ENCODE assay signal across 10 cellular contexts in the genomic region with DNA sequence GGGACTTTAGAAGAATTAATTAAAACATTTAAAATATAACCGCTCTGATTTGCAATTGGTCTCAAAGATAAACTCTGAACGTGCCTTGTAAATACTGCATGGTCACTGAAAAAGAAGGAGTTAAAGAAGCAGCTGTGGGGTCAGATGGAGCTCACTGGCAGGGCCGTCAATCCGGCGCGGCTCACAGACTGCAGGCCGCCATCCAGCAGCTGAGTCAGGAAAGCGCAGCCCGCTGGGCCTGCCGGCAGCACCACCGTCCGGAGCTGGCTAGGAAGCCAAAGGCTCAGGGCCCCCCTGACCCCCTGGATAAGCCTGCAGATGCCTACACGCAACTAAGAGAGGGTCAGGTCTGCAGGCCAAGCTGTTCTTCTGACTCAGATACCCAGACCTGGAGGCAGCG. TPM values are rescaled to one million over a fixed set of nuclear protein-coding genes. Genes with fewer than 3 reads are reported as not detected.
A peak's percentile ranks its signal among the peaks of the same experiment; 100 is the strongest.
DNase-seq lines count a peak whose midpoint lies in the region; ATAC-seq lines count a peak whose summit lies in the region.
"Had no signal": no experiment of that assay in that cellular context is flagged by ENCODE, and none has a peak within 500 bp of the region (broad histone marks: within the 10 kb centered on the region; RNA-seq: fewer than 3 reads in every experiment).

No MANE protein-coding gene starts in this region.

- H3K9me3 Mint-ChIP-seq in activated T-cell treated with anti-CD3 and anti-CD28 coated beads, Interleukin-2, amount 50 U/mL, for 4 hours: no peaks in the 10 kb centered on the region
- H3K9me3 Mint-ChIP-seq: activated B cell treated with CpG ODN at 0.5 μM for 24 hours had no signal

- DNase-seq in HuH-7.5 (ENCODE audit: low spot score): peak; percentile 10
- peak; percentile 50 for DNase-seq in ecto neural progenitor cell (ENCODE audit: low spot score)
- peak; percentile 34 to 48 for DNase-seq in lung microvascular endothelial cell (ENCODE audit: low read depth in 2 of 2)
- peak in 34 of 49 donors; percentile 15 to 70 (median 39) for DNase-seq in substantia nigra (lab: John Stamatoyannopoulos, UW)
- no peak for DNase-seq in NCI-H69 (lab: John Stamatoyannopoulos, UW)
- no peak for DNase-seq in activated T-cell treated with anti-CD3 and anti-CD28 coated beads, Interleukin-2, amount 50 U/mL, for 4 hours
- no peak for DNase-seq in 8988T
- DNase-seq: activated B cell treated with CpG ODN at 0.5 μM for 24 hours had no signal

- H3K4me3 Mint-ChIP-seq in activated T-cell treated with anti-CD3 and anti-CD28 coated beads, Interleukin-2, amount 50 U/mL, for 4 hours: no peak overlapping the region
- H3K4me3 Mint-ChIP-seq: activated B cell treated with CpG ODN at 0.5 μM for 24 hours had no signal

- no peaks in the 10 kb centered on the region for H3K36me3 Mint-ChIP-seq in activated T-cell treated with anti-CD3 and anti-CD28 coated beads, Interleukin-2, amount 50 U/mL, for 4 hours (ENCODE audit: insufficient read depth)

- ATAC-seq in activated T-cell treated with anti-CD3 and anti-CD28 coated beads, Interleukin-2, amount 50 U/mL, for 4 hours: no peak
- ATAC-seq in GM21825 (IDR thresholded peaks at IDR 0.05; ENCODE audit: unreplicated experiment): no peak

- peak overlapping the region; percentile 53 for H3K27ac ChIP-seq in substantia nigra (ENCODE audit: low read depth, low read length, poor library complexity, severe bottlenecking)
- H3K27ac ChIP-seq: adrenal gland had no signal

- H3K4me1 Mint-ChIP-seq in activated T-cell treated with anti-CD3 and anti-CD28 coated beads, Interleukin-2, amount 50 U/mL, for 4 hours (ENCODE audit: low read depth): no peaks in the 10 kb centered on the region
- H3K4me1 Mint-ChIP-seq: activated B cell treated with CpG ODN at 0.5 μM for 24 hours had no signal

- peaks cover 20% of the 10 kb centered on the region for H3K27me3 Mint-ChIP-seq in activated T-cell treated with anti-CD3 and anti-CD28 coated beads, Interleukin-2, amount 50 U/mL, for 4 hours (ENCODE audit: low read depth)

RNA-seq across cellular contexts. Expression of a gene that starts 54.2 kb away (rescaled TPM):
- not detected in 2 replicates for total RNA-seq in lung microvascular endothelial cell
- total RNA-seq in activated T-cell treated with anti-CD3 and anti-CD28 coated beads, Interleukin-2, amount 50 U/mL, for 4 hours: not detected
- total RNA-seq: activated B cell treated with CpG ODN at 0.5 μM for 24 hours had no signal

Comparison
In these comparisons a context has a peak if more than half of its experiments do, and no peak if none do; other contexts are left out.
1. DNase-seq: peak in HuH-7.5 (single experiment), ecto neural progenitor cell (single experiment), lung microvascular endothelial cell (2 of 2) and substantia nigra (34 of 49); none in NCI-H69 (single experiment), activated T-cell treated with anti-CD3 and anti-CD28 coated beads, Interleukin-2, amount 50 U/mL, for 4 hours (single experiment) and 8988T (single experiment).